In the genomic region with DNA sequence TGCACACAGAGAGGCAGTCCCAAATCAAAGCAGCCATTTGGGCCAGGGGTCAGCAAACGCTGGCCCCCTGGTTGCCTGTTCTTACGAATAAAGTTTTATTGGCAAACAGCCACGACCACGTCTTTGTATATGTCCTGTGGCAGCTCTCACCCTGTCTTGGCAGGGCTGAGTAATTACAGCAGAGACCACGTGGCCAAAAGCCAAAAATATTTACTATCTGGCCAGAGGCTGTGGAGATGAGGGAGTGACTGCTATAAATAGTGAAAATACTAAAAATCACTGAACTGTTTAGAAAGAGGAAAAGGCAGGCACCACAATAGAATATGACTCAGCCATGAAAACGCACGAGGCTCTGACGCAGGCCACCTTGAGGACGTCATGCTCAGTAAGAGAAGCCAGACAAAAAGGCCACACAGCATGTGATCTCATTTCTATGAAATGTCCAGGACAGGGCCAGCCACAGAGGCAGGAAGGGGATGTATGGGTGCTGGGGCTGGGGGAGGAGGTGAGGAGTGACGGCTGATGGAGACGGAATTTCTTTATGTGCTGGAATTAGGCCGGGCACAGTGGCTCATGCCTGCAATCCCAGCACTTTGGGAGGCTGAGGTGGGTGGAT, we compare ENCODE assay signal across 8 cellular contexts.
DNase-seq lines count a peak whose midpoint lies in the region; ATAC-seq and TF ChIP-seq lines count a peak whose summit lies in the region.

No MANE protein-coding gene starts in this region.

- peaks cover 98% of the 10 kb centered on the region for H3K36me3 ChIP-seq in BLaER1
- H3K36me3 ChIP-seq in NT2/D1 (ENCODE audit: insufficient read depth, insufficient read length, low read length) = peaks cover 37% of the 10 kb centered on the region

- H3K9me3 ChIP-seq in BLaER1 (no peaks in the 10 kb centered on the region), NT2/D1 (ENCODE audit: insufficient read depth, low read length) (no peaks in the 10 kb centered on the region)

- no peak for DNase-seq in NT2/D1 (ENCODE audit: low read depth, low spot score)
- peak; percentile 55 to 60 for DNase-seq in erythroblast (lab: John Stamatoyannopoulos, UW)
- DNase-seq in non-pigmented ciliary epithelial cell (ENCODE audit: low read depth) = peak; percentile 99
- DNase-seq in stimulated activated naive CD4-positive, alpha-beta T cell treated with Interleukin-2 at 50 U/mL for 16 hours (lab: John Stamatoyannopoulos, UW) = no peak
- DNase-seq in Ammon's horn (ENCODE audit: low spot score) = no peak
- DNase-seq in central memory CD4-positive, alpha-beta T cell = no peak

- H3K4me3 ChIP-seq in BLaER1 (no peak overlapping the region), NT2/D1 (ENCODE audit: insufficient read length, low read depth) (no peak overlapping the region)

- H3K27me3 ChIP-seq in BLaER1 (no peaks in the 10 kb centered on the region), NT2/D1 (ENCODE audit: insufficient read depth, insufficient read length) (no peaks in the 10 kb centered on the region)

- peak overlapping the region; percentile 38 for H3K4me2 ChIP-seq in BLaER1

- peak overlapping the region; percentile 60 for H3K27ac ChIP-seq in BLaER1

- H3K9ac ChIP-seq in BLaER1 (no peak overlapping the region), NT2/D1 (ENCODE audit: insufficient read length, low read depth) (peak overlapping the region; percentile 42)

- no peak for ATAC-seq in HG02884 (IDR thresholded peaks at IDR 0.05; ENCODE audit: unreplicated experiment)

- H3K4me1 ChIP-seq in BLaER1 = peaks cover 26% of the 10 kb centered on the region
- peaks cover 10% of the 10 kb centered on the region for H3K4me1 ChIP-seq in NT2/D1 (ENCODE audit: insufficient read depth, insufficient read length)

- TF ChIP-seq POLR2A in erythroblast (IDR thresholded peaks at IDR 0.05; ENCODE audit: low read length) = no peak

- peaks cover 52% of the 10 kb centered on the region for H4K20me1 ChIP-seq in BLaER1

Comparison
In these comparisons a context has a peak if more than half of its experiments do, and no peak if none do; other contexts are left out.
1. DNase-seq: peak in erythroblast (2 of 2) and non-pigmented ciliary epithelial cell (single experiment); none in NT2/D1 (single experiment), stimulated activated naive CD4-positive, alpha-beta T cell treated with Interleukin-2 at 50 U/mL for 16 hours (single experiment), Ammon's horn (single experiment) and central memory CD4-positive, alpha-beta T cell (single experiment).